In the genomic region with DNA sequence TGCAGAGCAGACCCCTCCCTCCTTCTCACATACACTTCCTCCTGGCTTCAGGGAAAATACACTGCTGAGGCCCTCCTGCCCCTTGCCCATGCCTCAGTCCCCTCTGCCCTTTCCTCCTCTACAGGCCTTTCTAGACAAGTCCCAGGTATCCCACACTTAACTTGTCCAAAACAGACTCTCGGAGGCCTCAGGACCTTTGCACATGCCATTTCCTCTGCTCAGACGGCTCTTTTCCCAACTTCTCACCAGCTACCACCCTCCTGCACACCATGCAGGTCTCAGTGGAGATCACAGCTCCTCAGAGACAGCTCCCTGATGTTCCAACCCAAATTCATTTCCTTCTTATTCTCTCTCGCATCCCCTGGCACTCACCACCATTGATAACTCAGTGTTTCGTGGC, we compare ENCODE assay signal across 29 cellular contexts.
"Had no signal": no experiment of that assay in that cellular context is flagged by ENCODE, and none has a peak within 500 bp of the region (broad histone marks: within the 10 kb centered on the region; RNA-seq: fewer than 3 reads in every experiment).

No MANE protein-coding gene starts in this region.

- H3K9me3 ChIP-seq: esophagus muscularis mucosa, left lung, upper lobe of left lung, vagina had no signal

- H3K27ac ChIP-seq: esophagus muscularis mucosa, foreskin keratinocyte, left lung, parathyroid adenoma, upper lobe of left lung, vagina, WERI-Rb-1 had no signal

- H3K36me3 ChIP-seq: esophagus muscularis mucosa, left lung, upper lobe of left lung, vagina had no signal

- DNase-seq: activated CD4-positive, alpha-beta T cell treated with anti-CD3 and anti-CD28 coated beads, Interleukin-2, amount 10 ng/mL, durations not matched to agents 7 days and 5 days; activated CD4-positive, CD25-positive, alpha-beta regulatory T cell treated with anti-CD3 and anti-CD28 coated beads, Interleukin-2, amount 50 U/mL, for 72 hours; activated CD8-positive, alpha-beta T cell treated with anti-CD3 and anti-CD28 coated beads for 36 hours; activated gamma-delta T cell treated with Interleukin-2 at 50 U/mL for 16 hours; activated T-cell treated with anti-CD3 and anti-CD28 coated beads, Interleukin-2, amount 50 U/mL, for 4 hours; dermis blood vessel endothelial cell; effector CD4-positive, alpha-beta T cell; foreskin keratinocyte; kidney glomerular epithelial cell; left lung; naive B cell; small intestine; stimulated activated CD4-positive, alpha-beta T cell treated with anti-CD3 and anti-CD28 coated beads, Interleukin-1b, Interleukin-23, amount 100 ng/mL, for 48 hours; stimulated activated CD4-positive, alpha-beta T cell treated with anti-CD3 and anti-CD28 coated beads, Interleukin-4, amount 100 ng/mL, for 4 hours; stimulated activated CD8-positive, alpha-beta memory T cell treated with anti-CD3 and anti-CD28 coated beads, Interleukin-4, amount 100 ng/mL, for 48 hours; stimulated activated naive CD8-positive, alpha-beta T cell treated with anti-CD3 and anti-CD28 coated beads, Interleukin-15, amount 100 ng/mL, for 72 hours; substantia nigra; T-helper 17 cell; T1000; upper lobe of left lung; WERI-Rb-1 had no signal

- H3K4me1 ChIP-seq: foreskin keratinocyte, parathyroid adenoma had no signal

- H3K9ac ChIP-seq: parathyroid adenoma had no signal

- H3K4me3 ChIP-seq: esophagus muscularis mucosa, left lung, lung, upper lobe of left lung, vagina had no signal

- ATAC-seq: activated CD8-positive, alpha-beta T cell treated with anti-CD3 and anti-CD28 coated beads for 36 hours; activated naive CD4-positive, alpha-beta T cell treated with anti-CD3 and anti-CD28 coated beads, Interleukin-2, amount 50 U/mL, for 72 hours; activated T-cell treated with anti-CD3 and anti-CD28 coated beads, Interleukin-2, amount 50 U/mL, for 4 hours; activated T-helper 17 cell treated with anti-CD3 and anti-CD28 coated beads, Interleukin-2, amount 50 U/mL, for 72 hours; foreskin keratinocyte; sciatic nerve; stimulated activated memory B cell treated with anti-CD40 and anti-IgM and Interleukin-4, amounts not matched to agents 10 μg/mL and 1 μg/mL and 100 μg/mL, for 72 hours; stimulated activated naive CD8-positive, alpha-beta T cell treated with anti-CD3 and anti-CD28 coated beads, Interleukin-15, amount 100 ng/mL, for 72 hours; T-helper 17 cell had no signal

- H3K27me3 ChIP-seq: esophagus muscularis mucosa, foreskin keratinocyte, left lung, upper lobe of left lung, vagina had no signal
